20 cellular contexts compared by ENCODE assay signal in the genomic region with DNA sequence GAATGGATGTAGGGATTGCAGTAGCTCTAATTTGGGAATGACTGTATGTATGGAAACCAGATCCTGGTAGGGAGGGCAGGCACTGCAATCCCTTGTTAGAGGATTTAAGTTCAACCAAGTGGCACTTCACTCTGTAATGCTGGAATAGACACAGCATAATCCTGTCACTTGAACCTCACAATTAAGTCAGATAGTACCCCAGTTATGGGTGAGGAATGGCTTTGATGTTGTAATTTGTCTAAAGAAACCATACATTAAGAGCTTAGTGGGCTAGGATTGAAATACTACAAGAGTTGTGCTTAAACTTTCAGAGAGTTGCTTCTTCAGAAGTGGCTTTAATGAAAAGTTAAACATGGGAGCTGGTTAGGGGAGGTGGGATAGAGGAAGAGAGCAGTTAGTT. TPM values are rescaled to one million over a fixed set of nuclear protein-coding genes. Genes with fewer than 3 reads are reported as not detected.
DNase-seq lines count a peak whose midpoint lies in the region; ATAC-seq, FAIRE-seq and TF ChIP-seq lines count a peak whose summit lies in the region.
"Had no signal": no experiment of that assay in that cellular context is flagged by ENCODE, and none has a peak within 500 bp of the region (broad histone marks: within the 10 kb centered on the region; RNA-seq: fewer than 3 reads in every experiment).

No MANE protein-coding gene starts in this region.

- no peak for TF ChIP-seq RAD21 in GM12878 (IDR thresholded peaks at IDR 0.05; ENCODE audit: insufficient read depth, low read depth, low read length)

- H3K4me1 ChIP-seq in GM12878 (ENCODE audit: control insufficient read depth, insufficient read depth, low read length) = peaks cover 13% of the 10 kb centered on the region
- H3K4me1 ChIP-seq in neutrophil (ENCODE audit: control insufficient read depth in 1 of 2, insufficient read depth in 1 of 2, low read depth in 1 of 2, low read length in 1 of 2) = peaks cover 53 to 72% of the 10 kb centered on the region in 2 experiments
- H3K4me1 ChIP-seq in mesendoderm (ENCODE audit: control insufficient read depth, low read depth, low read length) = no peaks in the 10 kb centered on the region

- H4K8ac ChIP-seq in mesendoderm (ENCODE audit: low read depth, low read length) = no peak overlapping the region

- H3K4me3 Mint-ChIP-seq in HFFc6 = peak overlapping the region; percentile 13; the same call in 1 of the 2 replicates

- H2AFZ ChIP-seq in GM12878 (ENCODE audit: control insufficient read depth, low read depth, low read length) = no peak overlapping the region
- H2AFZ ChIP-seq: parathyroid adenoma had no signal

- peaks cover 20% of the 10 kb centered on the region for H3K79me1 ChIP-seq in mesendoderm (ENCODE audit: low read length)

- no peak overlapping the region for H2BK15ac ChIP-seq in mesendoderm (replicated peaks; ENCODE audit: low read depth)

- no peak overlapping the region for H3K4ac ChIP-seq in mesendoderm (ENCODE audit: low read depth, low read length)

- no TSS peak for BruUV-seq in GM12878 (replicated peaks; lab: Mats Ljungman, UMichigan)

- RAD21 ChIA-PET in GM12878 (lab: Charles Lee; ENCODE audit: unreplicated experiment) = interaction anchor here (1.1 kb wide), 1 partner anchor 33 kb away, joined by 3 read pairs; no protein-coding TSS in a partner anchor

- DNase-seq in NCI-H2107 treated with DMSO at 0.1 percent for 48 hours (lab: John Stamatoyannopoulos, UW; ENCODE audit: unreplicated experiment) = peak; percentile 63
- no peak for DNase-seq in NCI-H2107 (lab: John Stamatoyannopoulos, UW)
- DNase-seq in HFFc6 = no peak
- no peak for DNase-seq in GM12878 (ENCODE audit: low read depth, low spot score)
- no peak for DNase-seq in NCI-H69 (lab: John Stamatoyannopoulos, UW)
- no peak for DNase-seq in OCI-M2 (lab: John Stamatoyannopoulos, UW; ENCODE audit: unreplicated experiment)
- no peak for DNase-seq in mesendoderm
- DNase-seq: 8988T; activated CD4-positive, CD25-positive, alpha-beta regulatory T cell; activated CD8-positive, alpha-beta memory T cell treated with anti-CD3 and anti-CD28 coated beads, Interleukin-2, amount 50 U/mL, for 48 hours; Caco-2; GF-D8; Karpas-422; mucosa of descending colon; NCI-H1436 treated with DMSO at 0.1 percent for 48 hours; SW 1271 had no signal

- in situ Hi-C loops in GM12878 (cut with MboI) = no loop called here

- TF ChIP-seq EP300 in GM12878 (IDR thresholded peaks at IDR 0.05; ENCODE audit: borderline replicate concordance in 1 of 2, control insufficient read depth in 1 of 2, low read depth in 2 of 2, low read length in 2 of 2) = no peak

- H3K56ac ChIP-seq in mesendoderm (ENCODE audit: low read length) = no peak overlapping the region

- peak overlapping the region; percentile 58 for H3K27ac Mint-ChIP-seq in HFFc6

- no peak overlapping the region for H3K23ac ChIP-seq in mesendoderm (ENCODE audit: low read length)

- H3K18ac ChIP-seq in mesendoderm (ENCODE audit: low read length) = no peak overlapping the region

- peaks cover 56% of the 10 kb centered on the region for H3K4me1 Mint-ChIP-seq in HFFc6 (ENCODE audit: low read depth)

- FAIRE-seq in GM12878 (lab: Jason Lieb, UNC) = no peak
- FAIRE-seq: islet of Langerhans, RCC 7860 had no signal

- no peak for ATAC-seq in GM12878

- no peak overlapping the region for H2BK120ac ChIP-seq in mesendoderm (ENCODE audit: low read depth, low read length)

- peaks cover 2% of the 10 kb centered on the region; the same call in 1 of the 2 replicates for H3K27me3 Mint-ChIP-seq in HFFc6 (ENCODE audit: insufficient read depth)

- H3K36me3 ChIP-seq in GM12878 (ENCODE audit: control insufficient read depth in 2 of 2, insufficient read depth in 2 of 2, low read length in 1 of 2) = peaks cover 0 to 3% of the 10 kb centered on the region in 2 experiments; a peak in 1 of 4 replicates
- H3K36me3 ChIP-seq in neutrophil = peaks cover 4% of the 10 kb centered on the region
- H3K36me3 ChIP-seq in mesendoderm (ENCODE audit: control insufficient read depth, insufficient read depth, low read length) = no peaks in the 10 kb centered on the region

- H2AK5ac ChIP-seq in mesendoderm (ENCODE audit: low read length) = no peak overlapping the region

- H3K9me3 ChIP-seq in GM12878 (replicated peaks; ENCODE audit: control insufficient read depth, insufficient read depth, low read length) (no peaks in the 10 kb centered on the region; the same call in 2 of the 3 replicates), neutrophil (no peaks in the 10 kb centered on the region)
- H3K9me3 ChIP-seq: Caco-2, mucosa of descending colon had no signal

- CTCF ChIA-PET in GM12878 (lab: Yijun Ruan, JAX) = interaction anchor here (0.6 to 5.6 kb wide), 7 partner anchors 11 to 118 kb away, joined by 3 to 26 read pairs (median 3); no protein-coding TSS in a partner anchor

- no peaks in the 10 kb centered on the region for H3K27me3 ChIP-seq in GM12878 (replicated peaks in 1 of 2; ENCODE audit: control insufficient read depth in 2 of 2, insufficient read depth in 2 of 2, low read length in 1 of 2)
- no peaks in the 10 kb centered on the region for H3K27me3 ChIP-seq in neutrophil
- H3K27me3 ChIP-seq in mesendoderm (ENCODE audit: insufficient read depth, low read length, poor library complexity) = no peaks in the 10 kb centered on the region

- H4K5ac ChIP-seq in mesendoderm (ENCODE audit: low read length) = no peak overlapping the region

- H3K9ac ChIP-seq in GM12878 (ENCODE audit: control insufficient read depth, insufficient read depth, low read length) (no peak overlapping the region), mesendoderm (ENCODE audit: low read length) (no peak overlapping the region)
- H3K9ac ChIP-seq: parathyroid adenoma had no signal

- peaks cover 7% of the 10 kb centered on the region for H4K20me1 ChIP-seq in GM12878 (ENCODE audit: control insufficient read depth, insufficient read depth)

- intact Hi-C loops in GM12878 (cut with micrococcal nuclease; ENCODE audit: unreplicated experiment) = no loop called here

- no peak overlapping the region for H2BK5ac ChIP-seq in mesendoderm (ENCODE audit: low read length)

- no peak overlapping the region for H3K27ac ChIP-seq in GM12878 (ENCODE audit: control insufficient read depth, insufficient read depth)
- H3K27ac ChIP-seq in neutrophil = peak overlapping the region; percentile 56
- H3K27ac ChIP-seq in mesendoderm (ENCODE audit: low read depth, low read length) = no peak overlapping the region
- H3K27ac ChIP-seq: parathyroid adenoma had no signal

- H3K4me3 ChIP-seq in GM12878 = 0 out of 2 replicates have a peak overlapping the region, but pooled peaks have one; percentile 43
- no peak overlapping the region for H3K4me3 ChIP-seq in neutrophil (ENCODE audit: low read depth in 1 of 2, low read length in 1 of 2)
- H3K4me3 ChIP-seq in mesendoderm (ENCODE audit: low read length) = no peak overlapping the region
- H3K4me3 ChIP-seq: mucosa of descending colon had no signal

- SMC1A ChIA-PET in GM12878 (lab: Charles Lee; ENCODE audit: uncharacterized antibody, unreplicated experiment) = interaction anchor here (0.6 to 2.2 kb wide), 9 partner anchors 10 to 988 kb away, joined by 3 to 11 read pairs (median 3); partner anchors contain the start of gene RAB7A

- no peak for TF ChIP-seq CTCF in HFFc6 (IDR thresholded peaks at IDR 0.05)
- no peak for TF ChIP-seq CTCF in GM12878 (IDR thresholded peaks at IDR 0.05 in 2 of 3, conservative IDR thresholded peaks at IDR 0.05 in 1 of 3; ENCODE audit: control insufficient read depth in 2 of 3, extremely low read depth in 1 of 3, insufficient read depth in 1 of 3, low read depth in 3 of 3, low read length in 3 of 3)
- TF ChIP-seq CTCF in neutrophil (IDR thresholded peaks at IDR 0.05) = no peak

- H3K4me2 ChIP-seq in GM12878 (ENCODE audit: control insufficient read depth, insufficient read depth) (peak overlapping the region; percentile 5), mesendoderm (ENCODE audit: low read length) (no peak overlapping the region)

- H3K9me3 Mint-ChIP-seq in HFFc6 = no peaks in the 10 kb centered on the region

- peaks cover 42% of the 10 kb centered on the region for H3K36me3 Mint-ChIP-seq in HFFc6 (ENCODE audit: low read depth)

- POLR2A ChIA-PET in GM12878 (lab: Charles Lee) = interaction anchor here (1.0 to 1.2 kb wide), 2 partner anchors 10 to 33 kb away, joined by 3 to 4 read pairs; partner anchors contain the start of gene RAB7A

- peaks cover 85% of the 10 kb centered on the region for H3K79me2 ChIP-seq in GM12878 (ENCODE audit: control insufficient read depth, insufficient read depth, low read length)
- H3K79me2 ChIP-seq in mesendoderm (ENCODE audit: control insufficient read depth, insufficient read depth, low read length) = peaks cover 81% of the 10 kb centered on the region

- TF ChIP-seq POLR2A in GM12878 (IDR thresholded peaks at IDR 0.05; ENCODE audit: low read depth, low read length) = no peak

RNA-seq across cellular contexts. Expression of gene RAB7A, which starts 9.3 kb away (rescaled TPM):
- total RNA-seq in HFFc6 (2021; fragmentation: NEBNext Ultra II Directional; extraction: Animal tissue kit (Norgen Biotek cat#: 25700)) = 100 to 1,000 TPM; 311 to 355 (median 323) TPM
- total RNA-seq in GM12878 (2013; cell fraction: nucleolus; rRNA removed) = 50.5 and 54.9 TPM in 2 replicates
- 42.2 and 44.4 TPM in 2 replicates for total RNA-seq in GM12878 (2014; rRNA removed)
- total RNA-seq in GM12878 (2014; rRNA removed; fragmentation: Illumina TruSeq; extraction: Trizol) = 73.7 and 75.3 TPM in 2 replicates
- total RNA-seq in GM12878 (2021) = 151 and 171 TPM in 2 replicates
- polyA plus RNA-seq in GM12878 (2011; ENCODE audit: low read depth) = 84.8 TPM
- polyA plus RNA-seq in GM12878 (2011; rRNA removed) = 212 and 237 TPM in 2 replicates
- polyA plus RNA-seq in GM12878 (2011; cell fraction: cytosol; rRNA removed) = 163 and 202 TPM in 2 replicates
- polyA plus RNA-seq in GM12878 (2011; cell fraction: nucleus; rRNA removed) = 39.0 and 42.1 TPM in 2 replicates
- polyA plus RNA-seq in GM12878 (2012) = 118 and 135 TPM in 2 replicates
- polyA plus RNA-seq in GM12878 (2014; fragmentation: Illumina TruSeq; extraction: Trizol) = 200 and 201 TPM in 2 replicates
- 10 to 100 TPM; 40.3 to 43.0 TPM for polyA plus RNA-seq in GM12878 (2014; fragmentation: Nextera tagmentation; extraction: Ambion mirVana)
- 136 and 148 TPM in 2 replicates for polyA plus RNA-seq in GM12878 (2014; rRNA removed)
- polyA plus RNA-seq in GM12878 (2016; fragmentation: Nextera tagmentation; extraction: Ambion mirVana) = 100 to 1,000 TPM; 175 to 183 TPM
- 132 and 142 TPM in 2 replicates for polyA minus RNA-seq in GM12878 (2011; rRNA and poly(A)+ RNA removed)
- polyA minus RNA-seq in GM12878 (2011; cell fraction: cytosol; rRNA and poly(A)+ RNA removed) = 53.9 and 75.5 TPM in 2 replicates
- 15.8 and 25.5 TPM in 2 replicates for polyA minus RNA-seq in GM12878 (2011; cell fraction: nucleus; rRNA and poly(A)+ RNA removed)
- 203 TPM for polyA plus RNA-seq in mesendoderm (2013, experiment 1 of 2)
- polyA plus RNA-seq in mesendoderm (2013, experiment 2 of 2) = 209 TPM
